In genomic region chr20:52948491-52948890, GRCh38 we compare ENCODE assay signal across 1 cellular context.
TF ChIP-seq lines count a peak whose summit lies in the region.

No MANE protein-coding gene starts in this region.

TF ChIP-seq in HepG2, 621 proteins besides CTCF, POLR2A, EP300 and RAD21 (continued from another document):
- TF ChIP-seq ZNF703 (CRISPR knock-in tag; IDR thresholded peaks at IDR 0.05; ENCODE audit: borderline replicate concordance), result no peak
